In the genomic region with DNA sequence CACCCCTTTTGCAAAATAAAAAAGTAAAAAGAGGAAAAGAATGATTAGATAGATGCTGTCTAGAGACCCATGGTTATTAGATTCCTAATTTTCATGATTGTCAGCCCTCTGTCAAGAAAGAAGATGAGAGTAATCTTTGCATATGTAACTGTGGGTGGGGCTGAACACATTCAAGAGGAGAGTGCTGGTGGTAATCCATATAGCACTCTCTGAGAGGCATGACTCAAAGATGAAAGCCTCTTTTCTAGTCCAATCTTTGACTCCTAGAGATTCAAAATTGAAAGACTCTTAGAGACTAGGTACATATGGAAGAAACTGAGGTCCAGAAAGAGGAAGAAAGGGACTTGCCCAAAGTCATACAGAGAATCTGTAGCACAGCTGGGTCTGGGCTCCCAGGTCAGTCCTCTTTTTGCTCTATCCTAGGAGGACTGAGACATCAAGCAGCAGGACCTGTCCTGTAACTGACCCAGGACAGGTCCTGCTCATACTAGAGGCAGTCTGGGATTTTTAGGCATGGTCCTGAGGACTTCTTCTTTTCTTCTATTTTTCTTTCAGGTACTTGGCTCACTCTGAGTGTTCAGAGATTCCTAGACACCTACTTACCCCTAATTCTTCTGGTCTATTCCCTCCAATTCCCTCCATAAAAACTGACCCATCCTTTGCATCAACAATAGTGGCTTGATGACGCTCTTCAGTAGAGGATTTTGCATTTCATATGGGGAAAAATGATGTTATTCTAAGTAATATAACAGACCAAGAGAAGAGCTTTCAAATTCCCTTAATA, we compare ENCODE assay signal across 1 cellular context.
TF ChIP-seq lines count a peak whose summit lies in the region.

No MANE protein-coding gene starts in this region.

TF ChIP-seq in GM12878, 131 proteins besides CTCF, POLR2A, EP300 and RAD21:
- TF ChIP-seq ASH2L (IDR thresholded peaks at IDR 0.05; ENCODE audit: borderline replicate concordance, low read depth) (no peak), TCF3 (IDR thresholded peaks at IDR 0.05; ENCODE audit: borderline replicate concordance, insufficient read depth, low read depth, low read length) (no peak), POU2F2 (IDR thresholded peaks at IDR 0.05; ENCODE audit: borderline replicate concordance, low read depth, low read length) (0 out of 3 replicates have a peak, but pooled peaks have one; percentile 11), SPI1 (IDR thresholded peaks at IDR 0.05; ENCODE audit: borderline replicate concordance, insufficient read depth, low read depth, low read length) (no peak), ZSCAN29 (IDR thresholded peaks at IDR 0.05) (no peak), PAX8 (IDR thresholded peaks at IDR 0.05) (no peak), POLR2AphosphoS5 (IDR thresholded peaks at IDR 0.05; ENCODE audit: low read length) (no peak), NR2F1 (conservative IDR thresholded peaks at IDR 0.05) (no peak), CREB1 (IDR thresholded peaks at IDR 0.05; ENCODE audit: low read depth) (no peak), TAF1 (IDR thresholded peaks at IDR 0.05; ENCODE audit: borderline replicate concordance, low read depth, low read length) (no peak), HDAC6 (IDR thresholded peaks at IDR 0.05; ENCODE audit: unreplicated experiment) (no peak), NFIC (IDR thresholded peaks at IDR 0.05; ENCODE audit: low read depth, low read length) (no peak), RUNX3 (IDR thresholded peaks at IDR 0.05; ENCODE audit: low read length) (peak; percentile 10; the same call in 1 of the 2 replicates), JUNB (IDR thresholded peaks at IDR 0.05) (0 out of 2 replicates have a peak, but pooled peaks have one; percentile 24), RB1 (IDR thresholded peaks at IDR 0.05; ENCODE audit: borderline replicate concordance) (no peak), TCF12 (IDR thresholded peaks at IDR 0.05; ENCODE audit: low read depth, low read length) (0 out of 2 replicates have a peak, but pooled peaks have one; percentile 16), NFYA (IDR thresholded peaks at IDR 0.05; ENCODE audit: borderline replicate concordance, low read depth, low read length) (no peak), NBN (IDR thresholded peaks at IDR 0.05) (no peak), MYB (IDR thresholded peaks at IDR 0.05; ENCODE audit: borderline replicate concordance, low read depth, low read length) (no peak), SIX5 (IDR thresholded peaks at IDR 0.05; ENCODE audit: low read depth, low read length, severe bottlenecking) (no peak)
- TF ChIP-seq, protein P1, sequence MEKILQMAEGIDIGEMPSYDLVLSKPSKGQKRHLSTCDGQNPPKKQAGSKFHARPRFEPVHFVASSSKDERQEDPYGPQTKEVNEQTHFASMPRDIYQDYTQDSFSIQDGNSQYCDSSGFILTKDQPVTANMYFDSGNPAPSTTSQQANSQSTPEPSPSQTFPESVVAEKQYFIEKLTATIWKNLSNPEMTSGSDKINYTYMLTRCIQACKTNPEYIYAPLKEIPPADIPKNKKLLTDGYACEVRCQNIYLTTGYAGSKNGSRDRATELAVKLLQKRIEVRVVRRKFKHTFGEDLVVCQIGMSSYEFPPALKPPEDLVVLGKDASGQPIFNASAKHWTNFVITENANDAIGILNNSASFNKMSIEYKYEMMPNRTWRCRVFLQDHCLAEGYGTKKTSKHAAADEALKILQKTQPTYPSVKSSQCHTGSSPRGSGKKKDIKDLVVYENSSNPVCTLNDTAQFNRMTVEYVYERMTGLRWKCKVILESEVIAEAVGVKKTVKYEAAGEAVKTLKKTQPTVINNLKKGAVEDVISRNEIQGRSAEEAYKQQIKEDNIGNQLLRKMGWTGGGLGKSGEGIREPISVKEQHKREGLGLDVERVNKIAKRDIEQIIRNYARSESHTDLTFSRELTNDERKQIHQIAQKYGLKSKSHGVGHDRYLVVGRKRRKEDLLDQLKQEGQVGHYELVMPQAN (conservative IDR thresholded peaks at IDR 0.05) = no peak
